ENCODE assay signal across 8 cellular contexts in the genomic region with DNA sequence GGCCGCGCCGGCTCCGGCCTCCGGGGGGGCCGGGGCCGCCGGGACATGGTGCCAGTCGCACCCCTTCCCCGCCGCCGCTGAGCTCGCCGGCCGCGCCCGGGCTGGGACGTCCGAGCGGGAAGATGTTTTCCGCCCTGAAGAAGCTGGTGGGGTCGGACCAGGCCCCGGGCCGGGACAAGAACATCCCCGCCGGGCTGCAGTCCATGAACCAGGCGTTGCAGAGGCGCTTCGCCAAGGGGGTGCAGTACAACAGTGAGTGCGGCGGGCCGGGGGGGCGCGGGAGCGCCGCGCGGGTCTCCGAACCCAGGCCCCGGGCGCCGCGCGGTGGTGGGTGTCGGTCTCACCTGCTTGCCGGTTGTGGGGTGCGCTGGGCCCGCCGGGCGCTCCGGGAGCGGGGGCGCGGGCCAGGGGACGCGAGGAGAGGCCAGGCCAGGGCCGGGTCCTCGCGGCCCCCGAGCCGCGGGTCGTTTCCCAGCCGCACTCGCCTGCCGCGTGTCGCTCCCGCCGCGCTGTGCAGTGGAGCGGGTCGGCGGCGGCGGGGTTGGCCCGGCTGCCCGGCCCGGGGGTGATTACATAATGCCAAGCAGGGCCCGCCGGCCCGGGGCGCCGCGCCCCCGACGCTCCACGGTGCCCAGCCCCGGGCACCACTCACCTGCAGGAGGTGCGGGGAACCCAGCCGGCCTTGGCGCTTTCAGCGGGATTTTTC. TPM values are rescaled to one million over a fixed set of nuclear protein-coding genes. Genes with fewer than 3 reads are reported as not detected.
DNase-seq lines count a peak whose midpoint lies in the region; ATAC-seq, FAIRE-seq and TF ChIP-seq lines count a peak whose summit lies in the region.

No MANE protein-coding gene starts in this region.

- ATAC-seq in HG02610 (IDR thresholded peaks at IDR 0.05; ENCODE audit: unreplicated experiment): peak; percentile 24
- peak; percentile 11 for ATAC-seq in activated naive CD8-positive, alpha-beta T cell treated with anti-CD3 and anti-CD28 coated beads, Interleukin-2, amount 50 U/mL, for 24 hours

- H3F3A ChIP-seq in PC-9 (ENCODE audit: insufficient read depth, low read depth): no peaks in the 10 kb centered on the region

- intact Hi-C loops in PC-9 (cut with micrococcal nuclease; ENCODE audit: unreplicated experiment): no loop called here

- H3K27me3 Mint-ChIP-seq in activated naive CD8-positive, alpha-beta T cell treated with anti-CD3 and anti-CD28 coated beads, Interleukin-2, amount 50 U/mL, for 24 hours: no peaks in the 10 kb centered on the region

- no CpG with 5 or more reads among the region's 93 CpGs for WGBS in iPS DF 6.9 (ENCODE audit: insufficient coverage, insufficient read length)
- 1% methylated on average over 56 to 93 of the region's 93 CpGs for WGBS in small intestine, 3 donors

- TF ChIP-seq POLR2A in GM15510 (IDR thresholded peaks at IDR 0.05; ENCODE audit: borderline replicate concordance, extremely low read depth, insufficient read length): peak; percentile 13

- H3K4me1 ChIP-seq in PC-9 (replicated peaks; ENCODE audit: insufficient read depth): peaks cover 19% of the 10 kb centered on the region
- H3K4me1 ChIP-seq in iPS DF 6.9 (ENCODE audit: control insufficient read depth, insufficient read depth, low read length): peaks cover 5% of the 10 kb centered on the region; the same call in 1 of the 2 replicates
- peaks cover 4% of the 10 kb centered on the region in 2 donors for H3K4me1 ChIP-seq in small intestine (ENCODE audit: control insufficient read depth in 2 of 2, insufficient read depth in 1 of 2, low read depth in 1 of 2, low read length in 1 of 2)

- no peaks in the 10 kb centered on the region for H3K9me2 ChIP-seq in PC-9 (ENCODE audit: insufficient read depth)

- H3K9me3 ChIP-seq in PC-9 (ENCODE audit: insufficient read depth, low read depth): no peaks in the 10 kb centered on the region
- no peaks in the 10 kb centered on the region for H3K9me3 ChIP-seq in iPS DF 6.9 (ENCODE audit: control insufficient read depth, insufficient read depth, low read length)
- H3K9me3 ChIP-seq in small intestine (ENCODE audit: control insufficient read depth, low read depth): no peaks in the 10 kb centered on the region

- H3K36me3 ChIP-seq in PC-9 (ENCODE audit: low read depth) (peaks cover 5% of the 10 kb centered on the region; the same call in 1 of the 2 replicates), iPS DF 6.9 (ENCODE audit: control insufficient read depth, insufficient read depth, low read length) (peaks cover 7% of the 10 kb centered on the region; the same call in 1 of the 2 replicates), small intestine (ENCODE audit: control insufficient read depth in 2 of 2, insufficient read depth in 2 of 2, low read length in 2 of 2) (peaks cover 2 to 3% of the 10 kb centered on the region in 2 donors)

- H3K4me2 ChIP-seq in PC-9: peak overlapping the region; percentile 96

- H3K79me2 ChIP-seq in PC-9 (ENCODE audit: low read depth): peaks cover 37% of the 10 kb centered on the region

- H3K4me3 Mint-ChIP-seq in activated naive CD8-positive, alpha-beta T cell treated with anti-CD3 and anti-CD28 coated beads, Interleukin-2, amount 50 U/mL, for 24 hours: peak overlapping the region; percentile 78

- H3K4me3 ChIP-seq in PC-9 (peak overlapping the region; percentile 96), iPS DF 6.9 (ENCODE audit: low read length) (peak overlapping the region; percentile 95), small intestine (ENCODE audit: low read depth in 1 of 2, low read length in 2 of 2) (peak overlapping the region; percentile 95 to 96)

- peaks cover 10% of the 10 kb centered on the region; the same call in 1 of the 2 replicates for H4K20me1 ChIP-seq in PC-9 (ENCODE audit: insufficient read depth)

- H3K27ac ChIP-seq in PC-9 (no peak overlapping the region), iPS DF 6.9 (ENCODE audit: low read length) (no peak overlapping the region), small intestine (ENCODE audit: low read depth in 1 of 2, low read length in 1 of 2) (peak overlapping the region; percentile 70 to 73)

- peaks cover 18% of the 10 kb centered on the region for H3K36me3 Mint-ChIP-seq in activated naive CD8-positive, alpha-beta T cell treated with anti-CD3 and anti-CD28 coated beads, Interleukin-2, amount 50 U/mL, for 24 hours (ENCODE audit: low read depth)

- H3K27me3 ChIP-seq in PC-9 (ENCODE audit: insufficient read depth, low read depth) (no peaks in the 10 kb centered on the region), iPS DF 6.9 (ENCODE audit: control insufficient read depth, insufficient read depth, low read length) (no peaks in the 10 kb centered on the region), small intestine (ENCODE audit: control insufficient read depth in 2 of 2, insufficient read depth in 2 of 2, low read length in 2 of 2) (no peaks in the 10 kb centered on the region)

- BruUV-seq in PC-9 (replicated peaks; lab: Mats Ljungman, UMichigan): no TSS peak

- CTCF ChIA-PET in PC-9 (lab: Charles Lee): interaction anchor here (0.6 kb wide), 2 partner anchors 34 to 226 kb away, joined by 5 to 9 read pairs; no protein-coding TSS in a partner anchor

- POLR2A ChIA-PET in PC-9 (lab: Charles Lee; ENCODE audit: unreplicated experiment): interaction anchor here (0.5 to 0.6 kb wide), 2 partner anchors 16 to 30 kb away, joined by 3 to 5 read pairs; no protein-coding TSS in a partner anchor

- peaks cover 35% of the 10 kb centered on the region for H3K4me1 Mint-ChIP-seq in activated naive CD8-positive, alpha-beta T cell treated with anti-CD3 and anti-CD28 coated beads, Interleukin-2, amount 50 U/mL, for 24 hours

- H3K9me3 Mint-ChIP-seq in activated naive CD8-positive, alpha-beta T cell treated with anti-CD3 and anti-CD28 coated beads, Interleukin-2, amount 50 U/mL, for 24 hours: no peaks in the 10 kb centered on the region

- H3K27ac Mint-ChIP-seq in activated naive CD8-positive, alpha-beta T cell treated with anti-CD3 and anti-CD28 coated beads, Interleukin-2, amount 50 U/mL, for 24 hours: peak overlapping the region; percentile 62

- FAIRE-seq in small intestine (lab: Jason Lieb, UNC): no peak

- TF ChIP-seq CTCF in PC-9 (conservative IDR thresholded peaks at IDR 0.05): no peak

- peak in 1 of 2 experiments; percentile 37 for DNase-seq in PC-9
- peak; percentile 51 for DNase-seq in activated naive CD8-positive, alpha-beta T cell treated with anti-CD3 and anti-CD28 coated beads, Interleukin-2, amount 50 U/mL, for 24 hours
- DNase-seq in iPS DF 6.9 (ENCODE audit: low read depth, low spot score): no peak
- DNase-seq in small intestine: peak; percentile 17
- no peak for DNase-seq in NCI-H1436 (lab: John Stamatoyannopoulos, UW)
- no peak for DNase-seq in NCI-H1694 treated with DMSO at 0.1 percent for 48 hours (lab: John Stamatoyannopoulos, UW)

- peak overlapping the region; percentile 81 for H2AFZ ChIP-seq in PC-9

RNA-seq across cellular contexts. Expression of gene RABL6, which starts 0.5 kb away (rescaled TPM):
- total RNA-seq in PC-9 (2021): 116 and 136 TPM in 2 replicates
- 10 to 100 TPM; 75.5 to 88.1 (median 76.5) TPM for polyA plus RNA-seq in small intestine

RNA-seq across cellular contexts. Expression of gene CCDC183, which starts 12.1 kb away (rescaled TPM):
- total RNA-seq in PC-9 (2021): 3.6 and 5.3 TPM in 2 replicates
- 1 to 10 TPM in 2 of 3 donors, under 1 TPM in 1; 0.40 to 2.7 (median 1.6) TPM for polyA plus RNA-seq in small intestine

RNA-seq across cellular contexts. Expression of gene TMEM141, which starts 17.1 kb away (rescaled TPM):
- 83.6 and 124 TPM in 2 replicates for total RNA-seq in PC-9 (2021)
- 100 to 1,000 TPM; 148 to 212 (median 176) TPM for polyA plus RNA-seq in small intestine

RNA-seq across cellular contexts. Expression of gene AJM1, which starts 34.0 kb away (rescaled TPM):
- 5.3 and 5.9 TPM in 2 replicates for total RNA-seq in PC-9 (2021)
- 1 to 10 TPM; 1.1 to 3.3 (median 2.0) TPM for polyA plus RNA-seq in small intestine

RNA-seq across cellular contexts. Expression of gene PHPT1, which starts 41.0 kb away (rescaled TPM):
- total RNA-seq in PC-9 (2021): 112 and 114 TPM in 2 replicates
- 100 to 1,000 TPM; 111 to 185 (median 152) TPM for polyA plus RNA-seq in small intestine

Comparison
In these comparisons a context has a peak if more than half of its experiments do, and no peak if none do; other contexts are left out.
1. DNase-seq: peak in activated naive CD8-positive, alpha-beta T cell treated with anti-CD3 and anti-CD28 coated beads, Interleukin-2, amount 50 U/mL, for 24 hours (single experiment) and small intestine (single experiment); none in iPS DF 6.9 (single experiment), NCI-H1436 (single experiment) and NCI-H1694 treated with DMSO at 0.1 percent for 48 hours (single experiment).
2. H3K27ac ChIP-seq: peak in small intestine (2 of 2); none in PC-9 (single experiment) and iPS DF 6.9 (single experiment).
3. Peak in every context shown above with its lines, with median percentiles within 50 percentile points of each other: H3K4me3 ChIP-seq.